In genomic region chr2:159211447-159212396, GRCh38 we compare ENCODE assay signal across 12 cellular contexts.
DNase-seq lines count a peak whose midpoint lies in the region; ATAC-seq and TF ChIP-seq lines count a peak whose summit lies in the region.
"Had no signal": no experiment of that assay in that cellular context is flagged by ENCODE, and none has a peak within 500 bp of the region (broad histone marks: within the 10 kb centered on the region; RNA-seq: fewer than 3 reads in every experiment).

No MANE protein-coding gene starts in this region.

- H3K4me2 ChIP-seq in IMR-90 (ENCODE audit: low read depth, low read length) = no peak overlapping the region
- no peak overlapping the region for H3K4me2 ChIP-seq in mesenchymal stem cell (ENCODE audit: low read length, poor library complexity, severe bottlenecking)
- H3K4me2 ChIP-seq in smooth muscle cell = peak overlapping the region; percentile 40

- TF ChIP-seq POLR2A in IMR-90 (IDR thresholded peaks at IDR 0.05; ENCODE audit: low read depth, low read length) = no peak

- ATAC-seq in IMR-90 (ENCODE audit: low read depth) (peak; percentile 87), GM21619 (IDR thresholded peaks at IDR 0.05; ENCODE audit: unreplicated experiment) (no peak)
- ATAC-seq: mucosa of descending colon had no signal

- intact Hi-C loops in IMR-90 (cut with micrococcal nuclease) = no loop called here

- H2BK12ac ChIP-seq in mesenchymal stem cell (ENCODE audit: low read length in 2 of 2) = no peak overlapping the region

- POLR2A ChIA-PET in IMR-90 (lab: Charles Lee; ENCODE audit: unreplicated experiment) = no interaction called here

- in situ Hi-C loops in IMR-90 (cut with MboI; ENCODE audit: low sequenced_read_pairs) = no loop called here

- no peak for TF ChIP-seq RAD21 in IMR-90 (IDR thresholded peaks at IDR 0.05; ENCODE audit: low read length)

- H3K9me1 ChIP-seq in IMR-90 (ENCODE audit: insufficient read depth, low read length) = peaks cover 18% of the 10 kb centered on the region

- H3K9ac ChIP-seq in IMR-90 (ENCODE audit: low read depth, low read length) (no peak overlapping the region), mesenchymal stem cell (ENCODE audit: low read length) (no peak overlapping the region), smooth muscle cell (ENCODE audit: low read depth) (no peak overlapping the region)

- H3K79me1 ChIP-seq in IMR-90 (ENCODE audit: low read depth in 1 of 2, low read length in 2 of 2) (peaks cover 0 to 2% of the 10 kb centered on the region in 2 experiments; a peak in 2 of 4 replicates), mesenchymal stem cell (replicated peaks; ENCODE audit: low read length, poor library complexity, severe bottlenecking) (peaks cover 26% of the 10 kb centered on the region)

- no peaks in the 10 kb centered on the region for H3K9me3 ChIP-seq in IMR-90 (ENCODE audit: control insufficient read depth, insufficient read depth, low read length)
- H3K9me3 ChIP-seq in mesenchymal stem cell (ENCODE audit: control insufficient read depth, low read length) = no peaks in the 10 kb centered on the region
- H3K9me3 ChIP-seq in smooth muscle cell (replicated peaks; ENCODE audit: low read depth) = no peaks in the 10 kb centered on the region
- H3K9me3 ChIP-seq: mucosa of descending colon had no signal

- no peak overlapping the region for H4K8ac ChIP-seq in IMR-90 (ENCODE audit: low read depth in 2 of 2, low read length in 2 of 2)
- H4K8ac ChIP-seq in mesenchymal stem cell (ENCODE audit: low read length) = no peak overlapping the region

- H2BK15ac ChIP-seq in IMR-90 (ENCODE audit: low read depth, low read length) = no peak overlapping the region
- H2BK15ac ChIP-seq in mesenchymal stem cell (ENCODE audit: low read depth, poor library complexity, severe bottlenecking) = no peak overlapping the region

- H2BK120ac ChIP-seq in IMR-90 (ENCODE audit: low read depth, low read length) = 0 out of 2 replicates have a peak overlapping the region, but pooled peaks have one; percentile 16
- no peak overlapping the region for H2BK120ac ChIP-seq in mesenchymal stem cell (ENCODE audit: low read depth, low read length)

- H3K27ac ChIP-seq in IMR-90 (ENCODE audit: insufficient read depth, low read length) = no peak overlapping the region
- peak overlapping the region; percentile 60 for H3K27ac ChIP-seq in mesenchymal stem cell (ENCODE audit: low read length, poor library complexity, severe bottlenecking)
- H3K27ac ChIP-seq in smooth muscle cell (ENCODE audit: low read depth) = peak overlapping the region; percentile 4

- TF ChIP-seq CTCF in IMR-90 (conservative IDR thresholded peaks at IDR 0.05; ENCODE audit: low read depth, low read length) (no peak), chondrocyte (IDR thresholded peaks at IDR 0.05) (peak; percentile 57), smooth muscle cell (IDR thresholded peaks at IDR 0.05; ENCODE audit: borderline replicate concordance, insufficient read depth, poor library complexity, severe bottlenecking) (no peak)

- 65% methylated on average over 4 of the region's 14 CpGs; no CpG with 5 or more reads in 1 of the 2 experiments for WGBS in IMR-90 (ENCODE audit: extremely low coverage in 2 of 2, insufficient read length in 1 of 2), 2 experiments
- 62% methylated on average over 13 of the region's 14 CpGs for WGBS in mesenchymal stem cell
- WGBS in smooth muscle cell (ENCODE audit: low lambda C conversion rate) = 39% methylated on average over 14 of the region's 14 CpGs

- CTCF ChIA-PET in IMR-90 (lab: Yijun Ruan, JAX) = no interaction called here

- H3K9me3 Mint-ChIP-seq in chondrocyte (ENCODE audit: low read depth) = no peaks in the 10 kb centered on the region
- H3K9me3 Mint-ChIP-seq: activated CD4-positive, alpha-beta T cell treated with anti-CD3 and anti-CD28 coated beads, Interleukin-2, amount 10 ng/mL, durations not matched to agents 7 days and 5 days had no signal

- DNase-seq in IMR-90 (peak; percentile 25), chondrocyte (ENCODE audit: low spot score) (no peak), mesenchymal stem cell (peak; percentile 6), smooth muscle cell (lab: John Stamatoyannopoulos, UW; ENCODE audit: unreplicated experiment) (no peak), inferior parietal cortex (ENCODE audit: extremely low spot score) (no peak), DMS79 treated with DMSO at 0.1 percent for 48 hours (lab: John Stamatoyannopoulos, UW) (no peak)
- DNase-seq in central memory CD4-positive, alpha-beta T cell = no peak
- DNase-seq: activated CD4-positive, alpha-beta T cell treated with anti-CD3 and anti-CD28 coated beads, Interleukin-2, amount 10 ng/mL, durations not matched to agents 7 days and 5 days; activated effector memory CD4-positive, alpha-beta T cell treated with Interleukin-2 at 50 U/mL for 16 hours; mucosa of descending colon; stimulated activated CD4-positive, alpha-beta T cell treated with anti-CD3 and anti-CD28 coated beads, Interleukin-15, amount 100 ng/mL, for 24 hours had no signal

- BruUV-seq in IMR-90 (replicated peaks; lab: Mats Ljungman, UMichigan) = no TSS peak

- H3K4ac ChIP-seq in IMR-90 (ENCODE audit: low read depth, low read length) (0 out of 2 replicates have a peak overlapping the region, but pooled peaks have one; percentile 45), mesenchymal stem cell (ENCODE audit: low read depth in 1 of 2, low read length in 2 of 2) (no peak overlapping the region)

- peaks cover 9% of the 10 kb centered on the region for H3K4me1 ChIP-seq in IMR-90 (ENCODE audit: control insufficient read depth, insufficient read depth, low read length)
- peaks cover 11% of the 10 kb centered on the region for H3K4me1 ChIP-seq in mesenchymal stem cell (ENCODE audit: control insufficient read depth, insufficient read depth, low read depth, low read length)
- H3K4me1 ChIP-seq in smooth muscle cell (ENCODE audit: low read depth) = peaks cover 14% of the 10 kb centered on the region

- H2AK5ac ChIP-seq in IMR-90 (ENCODE audit: low read depth, low read length) (0 out of 2 replicates have a peak overlapping the region, but pooled peaks have one; percentile 17), mesenchymal stem cell (ENCODE audit: low read length, severe bottlenecking) (peak overlapping the region; percentile 0)

- H3K27me3 ChIP-seq in IMR-90 (ENCODE audit: control insufficient read depth, insufficient read depth, low read length) = no peaks in the 10 kb centered on the region
- no peaks in the 10 kb centered on the region for H3K27me3 ChIP-seq in mesenchymal stem cell (ENCODE audit: control insufficient read depth in 1 of 2, insufficient read depth in 1 of 2, low read length in 2 of 2)
- no peaks in the 10 kb centered on the region for H3K27me3 ChIP-seq in smooth muscle cell (ENCODE audit: low read depth)

- H3K4me1 Mint-ChIP-seq in chondrocyte (ENCODE audit: low read depth) = peaks cover 37% of the 10 kb centered on the region

- H2AFZ ChIP-seq in IMR-90 (replicated peaks; ENCODE audit: low read length, poor library complexity) (no peak overlapping the region), mesenchymal stem cell (ENCODE audit: low read depth, low read length) (no peak overlapping the region), smooth muscle cell (ENCODE audit: low read depth) (no peak overlapping the region)

- no peaks in the 10 kb centered on the region for H3F3A ChIP-seq in smooth muscle cell (ENCODE audit: low read depth)

- no peak overlapping the region for H2BK20ac ChIP-seq in IMR-90 (ENCODE audit: low read depth, low read length)

- H3K36me3 ChIP-seq in IMR-90 (ENCODE audit: control insufficient read depth, insufficient read depth, low read length) (peaks cover 20% of the 10 kb centered on the region), mesenchymal stem cell (ENCODE audit: control insufficient read depth in 1 of 2, insufficient read depth in 2 of 2, low read depth in 1 of 2, low read length in 2 of 2) (peaks cover 3 to 31% of the 10 kb centered on the region in 2 experiments), smooth muscle cell (ENCODE audit: low read depth) (no peaks in the 10 kb centered on the region)

- H2BK5ac ChIP-seq in IMR-90 (ENCODE audit: low read depth, low read length, poor library complexity, severe bottlenecking) (no peak overlapping the region), mesenchymal stem cell (ENCODE audit: low read depth, low read length, poor library complexity, severe bottlenecking) (no peak overlapping the region)

- H3K4me3 ChIP-seq in IMR-90 (ENCODE audit: insufficient read depth, low read depth, low read length) (no peak overlapping the region), mesenchymal stem cell (ENCODE audit: insufficient read depth in 1 of 2, low read depth in 1 of 2, low read length in 2 of 2) (no peak overlapping the region), smooth muscle cell (no peak overlapping the region)
- H3K4me3 ChIP-seq: mucosa of descending colon had no signal

- H3K23ac ChIP-seq in IMR-90 (ENCODE audit: low read depth, low read length) (peak overlapping the region; percentile 20; the same call in 1 of the 2 replicates), mesenchymal stem cell (ENCODE audit: low read length in 2 of 2) (no peak overlapping the region)

- H3K18ac ChIP-seq in IMR-90 (ENCODE audit: low read depth, low read length) (no peak overlapping the region), mesenchymal stem cell (ENCODE audit: low read depth in 1 of 2, low read length in 2 of 2) (no peak overlapping the region)

- H3K4me3 Mint-ChIP-seq in chondrocyte (ENCODE audit: unreplicated experiment) = peak overlapping the region; percentile 33
- H3K4me3 Mint-ChIP-seq: activated CD4-positive, alpha-beta T cell treated with anti-CD3 and anti-CD28 coated beads, Interleukin-2, amount 10 ng/mL, durations not matched to agents 7 days and 5 days had no signal

- H2AK9ac ChIP-seq in IMR-90 (replicated peaks; ENCODE audit: low read depth, low read length, poor library complexity) = peak overlapping the region; percentile 39

- no peak overlapping the region for H4K91ac ChIP-seq in IMR-90 (ENCODE audit: insufficient read depth, low read depth, low read length)
- no peak overlapping the region for H4K91ac ChIP-seq in mesenchymal stem cell (ENCODE audit: low read length)

- no peaks in the 10 kb centered on the region for H3K79me2 ChIP-seq in smooth muscle cell (ENCODE audit: low read depth)

- H4K20me1 ChIP-seq in IMR-90 (ENCODE audit: insufficient read depth, low read length) = no peaks in the 10 kb centered on the region
- H4K20me1 ChIP-seq in smooth muscle cell (ENCODE audit: low read depth) = no peaks in the 10 kb centered on the region

- dilution Hi-C loops in IMR-90 (cut with HindIII; ENCODE audit: low sequenced_read_pairs, unreplicated experiment) = no loop called here

- H3K27ac Mint-ChIP-seq in chondrocyte (ENCODE audit: unreplicated experiment) = peak overlapping the region; percentile 81
- H3K27ac Mint-ChIP-seq: activated CD4-positive, alpha-beta T cell treated with anti-CD3 and anti-CD28 coated beads, Interleukin-2, amount 10 ng/mL, durations not matched to agents 7 days and 5 days had no signal

- no peaks in the 10 kb centered on the region for H3K27me3 Mint-ChIP-seq in chondrocyte (ENCODE audit: low read depth)
- H3K27me3 Mint-ChIP-seq: activated CD4-positive, alpha-beta T cell treated with anti-CD3 and anti-CD28 coated beads, Interleukin-2, amount 10 ng/mL, durations not matched to agents 7 days and 5 days had no signal

- peaks cover 23% of the 10 kb centered on the region for H3K36me3 Mint-ChIP-seq in chondrocyte (ENCODE audit: low read depth)

- no peak overlapping the region for H4K5ac ChIP-seq in IMR-90 (ENCODE audit: low read depth, low read length)

- peak overlapping the region; percentile 55; the same call in 1 of the 2 replicates for H3K14ac ChIP-seq in IMR-90 (replicated peaks; ENCODE audit: low read depth, low read length)
- no peak overlapping the region for H3K14ac ChIP-seq in mesenchymal stem cell (ENCODE audit: low read length in 2 of 2)

- H3K56ac ChIP-seq in IMR-90 (ENCODE audit: extremely low read depth, insufficient read depth, low read length) = no peak overlapping the region

Comparison
In these comparisons a context has a peak if more than half of its experiments do, and no peak if none do; other contexts are left out.
1. DNase-seq: peak in IMR-90 (single experiment) and mesenchymal stem cell (single experiment); none in chondrocyte (single experiment), smooth muscle cell (single experiment), inferior parietal cortex (single experiment), DMS79 treated with DMSO at 0.1 percent for 48 hours (single experiment) and central memory CD4-positive, alpha-beta T cell (single experiment).